Comparison of ENCODE assay signal across 20 cellular contexts in the genomic region with DNA sequence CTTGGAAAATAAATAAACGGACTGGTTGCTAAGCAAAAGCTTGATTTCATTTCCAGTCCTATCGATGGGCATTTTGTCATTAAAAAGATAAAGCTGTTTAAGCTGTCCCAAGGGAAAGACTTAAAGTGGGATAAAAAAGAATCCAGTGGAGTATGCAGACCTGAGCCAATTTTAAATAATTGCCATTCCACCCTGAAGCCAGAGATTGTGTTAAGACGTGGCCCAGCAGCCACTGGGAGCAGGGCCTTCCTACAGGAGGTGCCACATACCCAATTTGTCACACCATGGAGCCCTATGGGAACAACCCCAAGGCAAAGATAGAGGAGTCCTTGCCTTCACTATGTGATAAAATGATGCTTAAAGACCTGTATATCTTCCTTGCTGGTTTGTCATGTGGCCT.
A peak's percentile ranks its signal among the peaks of the same experiment; 100 is the strongest.
DNase-seq lines count a peak whose midpoint lies in the region; ATAC-seq and TF ChIP-seq lines count a peak whose summit lies in the region.
"Had no signal": no experiment of that assay in that cellular context is flagged by ENCODE, and none has a peak within 500 bp of the region (broad histone marks: within the 10 kb centered on the region; RNA-seq: fewer than 3 reads in every experiment).

No MANE protein-coding gene starts in this region.

- TF ChIP-seq EP300 in esophagus muscularis mucosa (IDR thresholded peaks at IDR 0.05), result no peak

- no peak overlapping the region for H3K4me3 ChIP-seq in right cardiac atrium (ENCODE audit: low read length)
- no peak overlapping the region for H3K4me3 ChIP-seq in esophagus muscularis mucosa
- no peak overlapping the region for H3K4me3 ChIP-seq in aorta (ENCODE audit: low read length in 2 of 2)
- H3K4me3 ChIP-seq: BLaER1 had no signal

- whole genome bisulfite sequencing in right cardiac atrium, result 17% methylated on average over 3 of the region's 3 CpGs
- 31% methylated on average over 3 of the region's 3 CpGs for WGBS in esophagus muscularis mucosa
- 4 to 5% methylated on average over 3 of the region's 3 CpGs for WGBS in aorta, 2 donors

- H3K9me3 ChIP-seq in right cardiac atrium (ENCODE audit: control insufficient read depth, low read length) (no peaks in the 10 kb centered on the region), esophagus muscularis mucosa (no peaks in the 10 kb centered on the region), aorta (ENCODE audit: control insufficient read depth, low read length) (no peaks in the 10 kb centered on the region)
- H3K9me3 ChIP-seq: BLaER1 had no signal

- intact Hi-C loops in right cardiac atrium (cut with DNase I) (no loop called here), Right ventricle myocardium superior (cut with DNase I) (no loop called here), esophagus muscularis mucosa (cut with DNase I) (no loop called here), aorta (cut with DNase I) (loop anchor here in 1 of 2 donors (10.0 kb wide), 1 partner anchor 479 kb away; no protein-coding TSS in a partner anchor)

- H3K27ac ChIP-seq in right cardiac atrium (ENCODE audit: low read length) (no peak overlapping the region), esophagus muscularis mucosa (replicated peaks in 1 of 4) (no peak overlapping the region), aorta (ENCODE audit: low read depth in 1 of 2, low read length in 2 of 2) (no peak overlapping the region)
- H3K27ac ChIP-seq: BLaER1 had no signal

- H3K4me1 ChIP-seq in right cardiac atrium (ENCODE audit: control insufficient read depth, insufficient read depth, low read length), result peaks cover 2% of the 10 kb centered on the region
- H3K4me1 ChIP-seq in esophagus muscularis mucosa, result peaks cover 0 to 9% (median 3%) of the 10 kb centered on the region in 4 donors
- peaks cover 4 to 6% of the 10 kb centered on the region in 2 donors for H3K4me1 ChIP-seq in aorta (ENCODE audit: control insufficient read depth in 1 of 2, insufficient read depth in 2 of 2, low read length in 2 of 2)
- H3K4me1 ChIP-seq: BLaER1 had no signal

- no peak for TF ChIP-seq CTCF in esophagus muscularis mucosa (IDR thresholded peaks at IDR 0.05)

- DNase-seq in right cardiac atrium (peak in 1 of 3 donors; percentile 34), Right ventricle myocardium superior (no peak), NCI-H524 (lab: John Stamatoyannopoulos, UW) (peak; percentile 50 to 71), esophagus muscularis mucosa (ENCODE audit: extremely low spot score) (peak; percentile 53), aorta (no peak), NCI-H187 (lab: John Stamatoyannopoulos, UW) (no peak), mucosa of gallbladder (ENCODE audit: low spot score) (no peak)
- DNase-seq: CD4-positive, alpha-beta memory T cell; DMS53; H9; NCI-H1105 treated with DMSO at 0.1 percent for 48 hours; NCI-H1694; NCI-H226; NCI-H526 treated with DMSO at 0.1 percent for 48 hours; OCI-M1; RPMI8226; SIG-M5; T-helper 17 cell had no signal

- H3K36me3 ChIP-seq in esophagus muscularis mucosa, result no peaks in the 10 kb centered on the region
- H3K36me3 ChIP-seq in aorta (ENCODE audit: control insufficient read depth in 1 of 2, insufficient read depth in 2 of 2, low read length in 1 of 2), result no peaks in the 10 kb centered on the region
- H3K36me3 ChIP-seq: BLaER1 had no signal

- ATAC-seq in right cardiac atrium (peak; percentile 55 to 60), Right ventricle myocardium superior (ENCODE audit: poor library complexity) (no peak), aorta (ENCODE audit: low FRiP score) (peak; percentile 48), HG03439 (IDR thresholded peaks at IDR 0.05; ENCODE audit: unreplicated experiment) (no peak)
- ATAC-seq: T-helper 17 cell had no signal

- H3K27me3 ChIP-seq in right cardiac atrium (ENCODE audit: control insufficient read depth, insufficient read depth) (no peaks in the 10 kb centered on the region), esophagus muscularis mucosa (no peaks in the 10 kb centered on the region), aorta (ENCODE audit: control insufficient read depth in 1 of 2, insufficient read depth in 2 of 2, low read length in 1 of 2) (no peaks in the 10 kb centered on the region)
- H3K27me3 ChIP-seq: BLaER1 had no signal

- no peak for TF ChIP-seq POLR2A in esophagus muscularis mucosa (IDR thresholded peaks at IDR 0.05; ENCODE audit: low read depth)

Comparison
In these comparisons a context has a peak if more than half of its experiments do, and no peak if none do; other contexts are left out.
1. ATAC-seq: peak in right cardiac atrium (2 of 2) and aorta (single experiment); none in Right ventricle myocardium superior (single experiment) and HG03439 (single experiment).
2. DNase-seq: peak in NCI-H524 (2 of 2) and esophagus muscularis mucosa (single experiment); none in Right ventricle myocardium superior (single experiment), aorta (0 of 2), NCI-H187 (0 of 2) and mucosa of gallbladder (single experiment).